In the genomic region with DNA sequence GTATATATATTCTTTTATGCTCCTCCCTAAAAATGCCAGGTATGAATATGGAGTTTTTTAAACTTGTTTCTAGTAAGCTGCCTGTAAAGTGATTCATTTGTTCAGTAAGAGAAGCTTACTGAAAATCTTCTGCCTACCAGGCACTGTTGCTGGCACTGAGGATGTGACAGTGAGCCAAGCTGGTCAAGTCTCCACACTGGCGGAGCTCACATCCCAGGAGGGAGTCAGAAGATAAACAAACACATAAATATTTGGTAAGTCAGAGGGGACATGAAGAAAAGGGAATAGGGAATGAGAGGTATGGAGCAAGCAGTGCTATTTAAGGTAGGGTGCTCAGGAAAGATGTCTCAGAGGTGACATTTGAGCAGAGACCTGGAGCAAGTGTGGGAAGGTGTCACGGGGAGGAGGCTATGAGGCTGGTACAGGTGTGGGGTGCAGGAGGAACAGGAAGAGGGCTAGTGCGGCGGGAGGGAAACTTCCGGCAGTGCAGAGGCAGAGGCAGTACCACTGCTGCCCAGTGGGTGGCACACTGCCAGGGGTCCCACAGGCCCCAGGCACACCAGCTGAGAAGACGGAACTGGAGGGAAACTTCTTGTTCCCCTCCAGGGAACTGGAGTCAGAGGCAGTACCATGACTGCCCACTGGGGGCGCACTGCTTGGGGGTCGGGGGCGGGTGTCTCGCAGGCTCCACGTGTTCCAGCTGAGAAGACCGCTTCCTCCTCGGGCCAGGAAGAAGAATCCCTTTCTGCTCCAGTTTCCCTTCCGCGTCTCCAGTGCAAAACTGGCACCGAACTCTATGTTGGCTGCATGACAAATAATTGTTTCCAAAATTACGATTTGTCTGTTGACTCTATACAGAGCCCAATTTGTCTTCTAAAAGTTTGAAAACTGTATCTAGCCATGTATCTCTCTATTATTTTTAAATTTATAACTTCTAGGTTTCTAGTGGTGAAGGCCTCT, we compare ENCODE assay signal across 9 cellular contexts.
DNase-seq lines count a peak whose midpoint lies in the region; ATAC-seq and TF ChIP-seq lines count a peak whose summit lies in the region.
"Had no signal": no experiment of that assay in that cellular context is flagged by ENCODE, and none has a peak within 500 bp of the region (broad histone marks: within the 10 kb centered on the region; RNA-seq: fewer than 3 reads in every experiment).

No MANE protein-coding gene starts in this region.

- H3K79me1 ChIP-seq in H9 (ENCODE audit: insufficient read depth, low read depth, low read length, poor library complexity, severe bottlenecking): no peaks in the 10 kb centered on the region

- H3K9me3 Mint-ChIP-seq in activated CD4-positive, alpha-beta T cell treated with anti-CD3 and anti-CD28 coated beads for 36 hours (ENCODE audit: low read depth): no peaks in the 10 kb centered on the region
- peaks cover 22 to 27% of the 10 kb centered on the region in 2 experiments for H3K9me3 Mint-ChIP-seq in H9
- H3K9me3 Mint-ChIP-seq in CD4-positive, alpha-beta memory T cell: peaks cover 0 to 9% (median 3%) of the 10 kb centered on the region in 8 donors

- H4K8ac ChIP-seq in H9 (replicated peaks; ENCODE audit: insufficient read length, low read depth, low read length): no peak overlapping the region

- H3K9ac ChIP-seq in H9 (ENCODE audit: extremely low read depth, insufficient read length, low read length): no peak overlapping the region
- H3K9ac ChIP-seq in PC-3 (ENCODE audit: low read length): no peak overlapping the region

- no peaks in the 10 kb centered on the region for H3K23me2 ChIP-seq in H9 (ENCODE audit: insufficient read length, low read depth, low read length, poor library complexity, severe bottlenecking)

- peak; percentile 39 for ATAC-seq in activated CD4-positive, alpha-beta T cell treated with anti-CD3 and anti-CD28 coated beads for 36 hours
- ATAC-seq in PC-3 (no peak), HG02970 (IDR thresholded peaks at IDR 0.05; ENCODE audit: low FRiP score, unreplicated experiment) (no peak), esophagus mucosa (no peak)

- no peaks in the 10 kb centered on the region for H3K36me3 Mint-ChIP-seq in activated CD4-positive, alpha-beta T cell treated with anti-CD3 and anti-CD28 coated beads for 36 hours (ENCODE audit: low read depth)
- H3K36me3 Mint-ChIP-seq in H9 (ENCODE audit: insufficient read depth in 1 of 3, low read depth in 3 of 3): peaks cover under 1 to 31% (median 6%) of the 10 kb centered on the region in 3 experiments; a peak in 6 of 7 replicates
- H3K36me3 Mint-ChIP-seq in CD4-positive, alpha-beta memory T cell: no peaks in the 10 kb centered on the region
- H3K36me3 Mint-ChIP-seq: activated naive CD4-positive, alpha-beta T cell treated with anti-CD3 and anti-CD28 coated beads, Interleukin-2, amount 50 U/mL, for 24 hours had no signal

- no peaks in the 10 kb centered on the region for H3F3A ChIP-seq in PC-3 (ENCODE audit: low read length, unreplicated experiment)

- no peak overlapping the region for H3T11ph ChIP-seq in H9 (ENCODE audit: low read length)

- H3K9me3 ChIP-seq in H9 (ENCODE audit: control insufficient read depth, low read depth, low read length): no peaks in the 10 kb centered on the region
- H3K9me3 ChIP-seq in PC-3 (ENCODE audit: low read length): no peaks in the 10 kb centered on the region
- H3K9me3 ChIP-seq in hepatocyte (ENCODE audit: low read depth): no peaks in the 10 kb centered on the region
- H3K9me3 ChIP-seq in CD4-positive, alpha-beta memory T cell (ENCODE audit: control insufficient read depth in 1 of 2, low read length in 2 of 2): no peaks in the 10 kb centered on the region

- no peak overlapping the region for H3K23ac ChIP-seq in H9 (ENCODE audit: insufficient read length, low read depth, low read length)

- H3K4me3 Mint-ChIP-seq in activated CD4-positive, alpha-beta T cell treated with anti-CD3 and anti-CD28 coated beads for 36 hours: no peak overlapping the region
- no peak overlapping the region for H3K4me3 Mint-ChIP-seq in H9
- H3K4me3 Mint-ChIP-seq in CD4-positive, alpha-beta memory T cell: no peak overlapping the region
- H3K4me3 Mint-ChIP-seq: activated naive CD4-positive, alpha-beta T cell treated with anti-CD3 and anti-CD28 coated beads, Interleukin-2, amount 50 U/mL, for 24 hours had no signal

- H2BK5ac ChIP-seq in H9 (ENCODE audit: insufficient read length, low read length): no peak overlapping the region

- no TSS peak for BruUV-seq in PC-3 (replicated peaks; lab: Mats Ljungman, UMichigan)

- no peak overlapping the region for H4K91ac ChIP-seq in H9 (ENCODE audit: insufficient read length, low read depth, low read length)

- H3K4me1 Mint-ChIP-seq in activated CD4-positive, alpha-beta T cell treated with anti-CD3 and anti-CD28 coated beads for 36 hours: no peaks in the 10 kb centered on the region
- no peaks in the 10 kb centered on the region for H3K4me1 Mint-ChIP-seq in H9
- H3K4me1 Mint-ChIP-seq in CD4-positive, alpha-beta memory T cell: no peaks in the 10 kb centered on the region
- H3K4me1 Mint-ChIP-seq: activated naive CD4-positive, alpha-beta T cell treated with anti-CD3 and anti-CD28 coated beads, Interleukin-2, amount 50 U/mL, for 24 hours had no signal

- no peak overlapping the region for H3K18ac ChIP-seq in H9 (ENCODE audit: insufficient read length, low read depth, low read length)

- peak; percentile 57 for DNase-seq in activated CD4-positive, alpha-beta T cell treated with anti-CD3 and anti-CD28 coated beads for 36 hours
- no peak for DNase-seq in activated CD4-positive, alpha-beta T cell treated with anti-CD3 and anti-CD28 coated beads, Interleukin-2, amount 50 U/mL, for 4 hours
- DNase-seq in H9 (peak; percentile 88), PC-3 (peak; percentile 22), hepatocyte (ENCODE audit: low spot score) (no peak)
- no peak for DNase-seq in CD4-positive, alpha-beta memory T cell

- H3K27ac ChIP-seq in H9 (ENCODE audit: insufficient read length, low read depth, low read length) (no peak overlapping the region), PC-3 (ENCODE audit: low read length) (no peak overlapping the region), hepatocyte (no peak overlapping the region)
- no peak overlapping the region for H3K27ac ChIP-seq in CD4-positive, alpha-beta memory T cell (ENCODE audit: low read depth, low read length)

- H3K56ac ChIP-seq in H9 (ENCODE audit: insufficient read length, low read depth, low read length): no peak overlapping the region

- peak; percentile 95 for TF ChIP-seq CTCF in H9 (conservative IDR thresholded peaks at IDR 0.05)
- peak; percentile 68 for TF ChIP-seq CTCF in PC-3 (conservative IDR thresholded peaks at IDR 0.05; ENCODE audit: low read depth, low read length)
- peak; percentile 42 for TF ChIP-seq CTCF in hepatocyte (IDR thresholded peaks at IDR 0.05; ENCODE audit: poor library complexity)

- H3K9me2 ChIP-seq in PC-3 (replicated peaks; ENCODE audit: low read length) (no peaks in the 10 kb centered on the region), hepatocyte (replicated peaks; ENCODE audit: insufficient read depth) (no peaks in the 10 kb centered on the region)

- intact Hi-C loops in activated CD4-positive, alpha-beta T cell treated with anti-CD3 and anti-CD28 coated beads for 36 hours (cut with DNase I, micrococcal nuclease): no loop called here
- intact Hi-C loops in PC-3 (cut with micrococcal nuclease): no loop called here
- intact Hi-C loops in CD4-positive, alpha-beta memory T cell (cut with micrococcal nuclease): no loop called here

- no peak overlapping the region for H3K27ac Mint-ChIP-seq in activated CD4-positive, alpha-beta T cell treated with anti-CD3 and anti-CD28 coated beads for 36 hours
- H3K27ac Mint-ChIP-seq in H9: no peak overlapping the region; a peak in 2 of 7 replicates
- no peak overlapping the region for H3K27ac Mint-ChIP-seq in CD4-positive, alpha-beta memory T cell
- H3K27ac Mint-ChIP-seq: activated naive CD4-positive, alpha-beta T cell treated with anti-CD3 and anti-CD28 coated beads, Interleukin-2, amount 50 U/mL, for 24 hours had no signal

- H2BK20ac ChIP-seq in H9 (ENCODE audit: low read depth, low read length, poor library complexity, severe bottlenecking): no peak overlapping the region

- no peak overlapping the region for H2BK12ac ChIP-seq in H9 (ENCODE audit: insufficient read length, low read depth, low read length)

- H3K27me3 ChIP-seq in H9 (ENCODE audit: insufficient read depth, low read length) (no peaks in the 10 kb centered on the region), PC-3 (ENCODE audit: low read length) (no peaks in the 10 kb centered on the region), hepatocyte (no peaks in the 10 kb centered on the region)
- no peaks in the 10 kb centered on the region for H3K27me3 ChIP-seq in CD4-positive, alpha-beta memory T cell (ENCODE audit: insufficient read depth, low read length)

- CTCF ChIA-PET in activated CD4-positive, alpha-beta T cell treated with anti-CD3 and anti-CD28 coated beads for 36 hours (lab: Charles Lee): interaction anchor here (0.7 to 1.0 kb wide), 2 partner anchors 12 to 485 kb away, joined by 3 read pairs; no protein-coding TSS in a partner anchor
- CTCF ChIA-PET in PC-3 (lab: Charles Lee): no interaction called here
- CTCF ChIA-PET in CD4-positive, alpha-beta memory T cell (lab: Charles Lee; ENCODE audit: partially characterized antibody): no interaction called here

- H3K36me3 ChIP-seq in PC-3 (ENCODE audit: low read depth, low read length): no peaks in the 10 kb centered on the region
- no peaks in the 10 kb centered on the region for H3K36me3 ChIP-seq in hepatocyte (replicated peaks; ENCODE audit: insufficient read depth, low read depth)
- no peaks in the 10 kb centered on the region for H3K36me3 ChIP-seq in CD4-positive, alpha-beta memory T cell (ENCODE audit: insufficient read depth, low read length)

- no peak overlapping the region for H2BK15ac ChIP-seq in H9 (ENCODE audit: low read depth, low read length)

- no peak overlapping the region for H3K4ac ChIP-seq in H9 (ENCODE audit: low read depth, low read length)

- H3K4me3 ChIP-seq in PC-3 (ENCODE audit: low read length): no peak overlapping the region
- no peak overlapping the region for H3K4me3 ChIP-seq in hepatocyte
- no peak overlapping the region for H3K4me3 ChIP-seq in CD4-positive, alpha-beta memory T cell (ENCODE audit: low read length in 2 of 2)

- peaks cover 4% of the 10 kb centered on the region for H3K27me3 Mint-ChIP-seq in activated CD4-positive, alpha-beta T cell treated with anti-CD3 and anti-CD28 coated beads for 36 hours
- peaks cover 4% of the 10 kb centered on the region; the same call in 1 of the 2 replicates for H3K27me3 Mint-ChIP-seq in H9 (ENCODE audit: low read depth)
- H3K27me3 Mint-ChIP-seq in CD4-positive, alpha-beta memory T cell: no peaks in the 10 kb centered on the region
- H3K27me3 Mint-ChIP-seq: activated naive CD4-positive, alpha-beta T cell treated with anti-CD3 and anti-CD28 coated beads, Interleukin-2, amount 50 U/mL, for 24 hours had no signal

- H3K14ac ChIP-seq in H9 (ENCODE audit: insufficient read depth, low read length): no peak overlapping the region

- POLR2A ChIA-PET in activated CD4-positive, alpha-beta T cell treated with anti-CD3 and anti-CD28 coated beads for 36 hours (lab: Charles Lee): no interaction called here
- POLR2A ChIA-PET in PC-3 (lab: Charles Lee; ENCODE audit: unreplicated experiment): no interaction called here
- POLR2A ChIA-PET in CD4-positive, alpha-beta memory T cell (lab: Charles Lee; ENCODE audit: partially characterized antibody): no interaction called here

- no peak overlapping the region for H2AK5ac ChIP-seq in H9 (ENCODE audit: insufficient read length, low read length)

- no peak overlapping the region for H2AFZ ChIP-seq in H9 (ENCODE audit: low read length)
- H2AFZ ChIP-seq in PC-3 (ENCODE audit: low read length): no peak overlapping the region
- H2AFZ ChIP-seq in hepatocyte: no peak overlapping the region

- H3K79me2 ChIP-seq in H9 (ENCODE audit: insufficient read depth, low read length) (no peaks in the 10 kb centered on the region), PC-3 (ENCODE audit: low read length) (no peaks in the 10 kb centered on the region), hepatocyte (no peaks in the 10 kb centered on the region)

- H3K4me1 ChIP-seq in H9 (ENCODE audit: insufficient read depth, low read length) (no peaks in the 10 kb centered on the region), PC-3 (ENCODE audit: insufficient read depth, low read length) (no peaks in the 10 kb centered on the region), hepatocyte (ENCODE audit: insufficient read depth) (no peaks in the 10 kb centered on the region)
- no peaks in the 10 kb centered on the region for H3K4me1 ChIP-seq in CD4-positive, alpha-beta memory T cell (ENCODE audit: insufficient read depth, low read length)

- no peak overlapping the region for H2BK120ac ChIP-seq in H9 (ENCODE audit: low read depth, low read length, poor library complexity, severe bottlenecking)

- H3K4me2 ChIP-seq in H9 (ENCODE audit: insufficient read depth, insufficient read length, low read length) (no peak overlapping the region), PC-3 (ENCODE audit: low read length) (no peak overlapping the region), hepatocyte (no peak overlapping the region)

- no peak overlapping the region for H4K5ac ChIP-seq in H9 (ENCODE audit: insufficient read length, low read depth, low read length)

- H4K20me1 ChIP-seq in H9 (ENCODE audit: control insufficient read depth, insufficient read depth, insufficient read length) (no peaks in the 10 kb centered on the region), PC-3 (ENCODE audit: low read length) (no peaks in the 10 kb centered on the region), hepatocyte (ENCODE audit: insufficient read depth, poor library complexity, severe bottlenecking) (no peaks in the 10 kb centered on the region)

- no CpG with 5 or more reads among the region's 17 CpGs for WGBS in H9 (ENCODE audit: extremely low coverage, insufficient read length, low lambda C conversion rate)
- WGBS in hepatocyte (ENCODE audit: low lambda C conversion rate, missing lambda C conversion rate): 77% methylated on average over 13 of the region's 17 CpGs

Comparison
In these comparisons a context has a peak if more than half of its experiments do, and no peak if none do; other contexts are left out.
1. DNase-seq: peak in activated CD4-positive, alpha-beta T cell treated with anti-CD3 and anti-CD28 coated beads for 36 hours (single experiment), H9 (single experiment) and PC-3 (single experiment); none in activated CD4-positive, alpha-beta T cell treated with anti-CD3 and anti-CD28 coated beads, Interleukin-2, amount 50 U/mL, for 4 hours (0 of 2), hepatocyte (single experiment) and CD4-positive, alpha-beta memory T cell (0 of 5).
2. CTCF ChIP-seq: peak in every context shown above with its lines; median percentile 95 in H9; 68 in PC-3; 42 in hepatocyte.